In the genomic region with DNA sequence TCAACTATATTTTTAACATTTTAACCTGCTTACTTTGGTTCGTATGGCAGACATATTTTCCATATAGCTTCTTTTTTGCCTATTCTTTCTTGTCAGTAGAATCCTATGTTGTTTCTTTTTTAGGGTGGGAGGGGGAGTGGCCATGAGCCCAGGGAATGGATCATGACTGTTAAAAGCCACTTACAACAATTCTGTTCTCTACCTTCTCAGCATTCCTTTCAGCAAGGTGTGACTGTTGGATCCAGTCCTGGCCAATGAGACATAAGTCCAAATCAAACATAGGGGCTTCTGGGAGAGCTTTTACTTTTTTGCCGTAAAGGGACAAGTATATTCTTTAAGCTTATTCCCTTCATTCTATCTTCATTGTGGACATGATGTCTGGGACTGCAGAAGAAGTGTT, we compare ENCODE assay signal across 26 cellular contexts. TPM values are rescaled to one million over a fixed set of nuclear protein-coding genes. Genes with fewer than 3 reads are reported as not detected.
"Had no signal": no experiment of that assay in that cellular context is flagged by ENCODE, and none has a peak within 500 bp of the region (broad histone marks: within the 10 kb centered on the region; RNA-seq: fewer than 3 reads in every experiment).

No MANE protein-coding gene starts in this region.

- H3K9me3 ChIP-seq: colonic mucosa, esophagus muscularis mucosa, esophagus squamous epithelium, gastrocnemius medialis, gastroesophageal sphincter, heart left ventricle, heart right ventricle had no signal

- H3K27ac ChIP-seq: colonic mucosa, coronary artery, dorsolateral prefrontal cortex, epithelial cell of prostate, esophagus muscularis mucosa, esophagus squamous epithelium, gastrocnemius medialis, gastroesophageal sphincter, heart left ventricle, heart right ventricle had no signal

- H3K27me3 ChIP-seq: colonic mucosa, dorsolateral prefrontal cortex, esophagus muscularis mucosa, esophagus squamous epithelium, gastrocnemius medialis, gastroesophageal sphincter, heart right ventricle had no signal

- H3K4me1 ChIP-seq: colonic mucosa, esophagus squamous epithelium, gastrocnemius medialis, gastroesophageal sphincter had no signal

- H3K4me3 ChIP-seq: colonic mucosa, coronary artery, dorsolateral prefrontal cortex, esophagus muscularis mucosa, esophagus squamous epithelium, gastrocnemius medialis, gastroesophageal sphincter, heart left ventricle, heart right ventricle had no signal

- DNase-seq: colonic mucosa; cortex of kidney; dermis blood vessel endothelial cell; dorsolateral prefrontal cortex; effector CD4-positive, alpha-beta T cell; effector CD8-positive, alpha-beta T cell; effector memory CD4-positive, alpha-beta T cell; effector memory CD8-positive, alpha-beta T cell; endodermal cell; erythroblast; esophagus squamous epithelium; foreskin fibroblast; foreskin melanocyte; gastrocnemius medialis; glutamatergic neuron; head of caudate nucleus; heart left ventricle; heart right ventricle had no signal

- H3K36me3 ChIP-seq: colonic mucosa, esophagus muscularis mucosa, esophagus squamous epithelium, gastrocnemius medialis, gastroesophageal sphincter, heart left ventricle, heart right ventricle had no signal

- ATAC-seq: effector memory CD8-positive, alpha-beta T cell; esophagus mucosa; gastrocnemius medialis; gastroesophageal sphincter; heart left ventricle; heart right ventricle had no signal

RNA-seq across cellular contexts. Expression of a gene that starts 25.0 kb away (rescaled TPM):
- total RNA-seq: chondrocyte, gastrocnemius medialis, glomerular endothelial cell had no signal
- polyA plus RNA-seq: endothelial cell of umbilical vein had no signal
